Comparison of ENCODE assay signal across 27 cellular contexts in the genomic region with DNA sequence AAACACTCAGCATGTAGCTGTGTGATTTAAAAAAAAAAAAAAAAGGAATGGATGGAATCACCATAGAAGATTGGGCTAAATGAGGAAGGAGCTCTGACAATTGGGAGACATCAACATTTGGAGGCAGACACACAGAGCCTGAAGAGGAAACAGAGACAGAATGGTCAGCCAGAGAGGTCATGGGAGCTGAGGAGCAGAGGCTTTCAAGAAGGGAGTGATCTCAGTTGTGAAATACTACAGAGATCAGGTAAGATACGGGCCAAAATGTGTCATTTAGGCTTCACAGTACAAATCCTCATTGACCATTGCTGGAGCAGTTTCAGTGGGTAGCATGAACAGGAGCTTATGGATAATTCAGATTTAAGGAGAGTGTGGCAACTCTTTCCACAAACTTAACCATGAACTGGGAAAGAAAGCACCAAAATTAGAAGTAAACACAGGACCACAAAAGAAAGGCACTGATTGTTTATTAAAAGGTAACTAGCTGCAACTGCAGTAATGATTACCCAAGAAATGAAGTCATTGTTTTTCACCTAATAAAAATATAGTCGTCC.
"Had no signal": no experiment of that assay in that cellular context is flagged by ENCODE, and none has a peak within 500 bp of the region (broad histone marks: within the 10 kb centered on the region; RNA-seq: fewer than 3 reads in every experiment).

No MANE protein-coding gene starts in this region.

- H3K27ac ChIP-seq: suprapubic skin, tibial artery, upper lobe of right lung had no signal

- H3K27ac Mint-ChIP-seq: activated naive CD8-positive, alpha-beta T cell; memory B cell; natural killer cell; progenitor cell of endocrine pancreas; T-cell; T-helper 2 cell treated with Interferon-gamma antibody and Interleukin-4, amounts not matched to agents 5 μg/mL and 100 μg/mL, for 36 hours had no signal

- H3K36me3 ChIP-seq: suprapubic skin, tibial artery, upper lobe of right lung had no signal

- H3K36me3 Mint-ChIP-seq: activated naive CD8-positive, alpha-beta T cell; memory B cell; natural killer cell; T-cell had no signal

- H3K27me3 ChIP-seq: suprapubic skin, tibial artery, upper lobe of right lung had no signal

- H3K9me3 Mint-ChIP-seq: T-helper 2 cell treated with Interferon-gamma antibody and Interleukin-4, amounts not matched to agents 5 μg/mL and 100 μg/mL, for 36 hours had no signal

- FAIRE-seq: bronchial epithelial cell, endometrium had no signal

- H3K9me3 ChIP-seq: suprapubic skin, tibial artery, upper lobe of right lung had no signal

- H3K4me3 Mint-ChIP-seq: activated naive CD8-positive, alpha-beta T cell; central memory CD8-positive, alpha-beta T cell; memory B cell; natural killer cell; T-cell; T-helper 2 cell treated with Interferon-gamma antibody and Interleukin-4, amounts not matched to agents 5 μg/mL and 100 μg/mL, for 36 hours had no signal

- H3K4me1 ChIP-seq: suprapubic skin, tibial artery, upper lobe of right lung had no signal

- ATAC-seq: natural killer cell, T-cell, upper lobe of right lung had no signal

- H3K4me3 ChIP-seq: suprapubic skin, tibial artery, upper lobe of right lung had no signal

- DNase-seq: activated CD4-positive, alpha-beta T cell treated with anti-CD3 and anti-CD28 coated beads for 4 hours; activated CD4-positive, alpha-beta T cell treated with anti-CD3 and anti-CD28 coated beads, Interleukin-2, amount 50 U/mL, for 48 hours; activated CD4-positive, CD25-positive, alpha-beta regulatory T cell; activated CD8-positive, alpha-beta memory T cell treated with anti-CD3 and anti-CD28 coated beads for 24 hours; activated effector memory CD4-positive, alpha-beta T cell treated with Interleukin-2 at 50 U/mL for 16 hours; activated naive CD4-positive, alpha-beta T cell treated with Interleukin-2 at 50 U/mL for 16 hours; anterior cingulate cortex; dermis blood vessel endothelial cell; effector CD4-positive, alpha-beta T cell; erythroblast; head of caudate nucleus; hippocampal formation; kidney; natural killer cell; retina; stimulated activated naive CD4-positive, alpha-beta T cell; T-cell; tibial artery; upper lobe of right lung had no signal

- H3K4me1 Mint-ChIP-seq: central memory CD8-positive, alpha-beta T cell; memory B cell; natural killer cell; T-cell had no signal
